22 cellular contexts compared by ENCODE assay signal in genomic region chr10:33822774-33823173, GRCh38.
DNase-seq lines count a peak whose midpoint lies in the region; ATAC-seq, FAIRE-seq and TF ChIP-seq lines count a peak whose summit lies in the region.
"Had no signal": no experiment of that assay in that cellular context is flagged by ENCODE, and none has a peak within 500 bp of the region (broad histone marks: within the 10 kb centered on the region; RNA-seq: fewer than 3 reads in every experiment).

No MANE protein-coding gene starts in this region.

- no peak for TF ChIP-seq POLR2A in HepG2 (IDR thresholded peaks at IDR 0.05; ENCODE audit: insufficient read depth in 1 of 2, low read depth in 2 of 2, low read length in 2 of 2)

- no peak overlapping the region for H3K4me2 ChIP-seq in HepG2 (ENCODE audit: low read depth, low read length)
- H3K4me2 ChIP-seq: A549 had no signal

- BruUV-seq in HepG2 (replicated peaks; lab: Mats Ljungman, UMichigan): no TSS peak

- in situ Hi-C loops in HepG2 (cut with HindIII; ENCODE audit: extremely low pct_ligation_motif_present, low pct_unique_long_range_greater_than_20kb): no loop called here

- H4K20me1 ChIP-seq in HepG2 (ENCODE audit: insufficient read depth, low read length): no peaks in the 10 kb centered on the region

- H2AFZ ChIP-seq in HepG2 (ENCODE audit: low read length): no peak overlapping the region

- no peak overlapping the region for H3K27ac ChIP-seq in liver (ENCODE audit: low read depth in 1 of 2, low read length in 2 of 2)
- no peak overlapping the region for H3K27ac ChIP-seq in HepG2 (ENCODE audit: extremely low read length, insufficient read depth, low read length)
- H3K27ac ChIP-seq in effector memory CD4-positive, alpha-beta T cell (ENCODE audit: insufficient read depth, low read length, poor library complexity, severe bottlenecking): no peak overlapping the region
- H3K27ac ChIP-seq: 22Rv1, A549, C4-2B, HL-60 had no signal

- CTCF ChIA-PET in HepG2 (lab: Yijun Ruan, JAX; ENCODE audit: low intra/inter-chr PET ratio, low total read pairs): no interaction called here

- 87% methylated on average over 3 of the region's 3 CpGs for WGBS in liver
- 42% methylated on average over 3 of the region's 3 CpGs for WGBS in HepG2 (ENCODE audit: low lambda C conversion rate)

- H3K79me2 ChIP-seq in HepG2 (ENCODE audit: insufficient read depth, low read length): no peaks in the 10 kb centered on the region

- no peak for TF ChIP-seq EP300 in HepG2 (IDR thresholded peaks at IDR 0.05; ENCODE audit: low read depth in 2 of 2, low read length in 2 of 2)
- no peak for TF ChIP-seq EP300 in HepG2 (CRISPR knock-in tag; IDR thresholded peaks at IDR 0.05; ENCODE audit: borderline replicate concordance)

- H3K27me3 ChIP-seq in liver (ENCODE audit: control insufficient read depth in 4 of 4, insufficient read depth in 4 of 4, low read length in 3 of 4): no peaks in the 10 kb centered on the region
- no peaks in the 10 kb centered on the region for H3K27me3 ChIP-seq in HepG2 (ENCODE audit: control insufficient read depth in 1 of 2, insufficient read depth in 2 of 2, low read length in 2 of 2)
- no peaks in the 10 kb centered on the region for H3K27me3 ChIP-seq in effector memory CD4-positive, alpha-beta T cell (replicated peaks; ENCODE audit: control insufficient read depth, insufficient read depth, low read length, poor library complexity, severe bottlenecking)

- FAIRE-seq in HepG2 (lab: Jason Lieb, UNC): no peak
- FAIRE-seq: A549, GM12892, GM18507, H1, K562 had no signal

- DNase-seq in HepG2 (ENCODE audit: low spot score): no peak
- DNase-seq in fibroblast of villous mesenchyme (ENCODE audit: low read depth): peak; percentile 3
- DNase-seq in renal cortical epithelial cell (ENCODE audit: low read depth): peak; percentile 50
- no peak for DNase-seq in central memory CD4-positive, alpha-beta T cell
- DNase-seq in effector memory CD4-positive, alpha-beta T cell: no peak
- DNase-seq: AML-193; CD4-positive, alpha-beta memory T cell; DMS153; DMS79; GDM1; H9; IMR-90 had no signal

- no peaks in the 10 kb centered on the region for H3K4me1 ChIP-seq in liver (ENCODE audit: control insufficient read depth in 4 of 4, insufficient read depth in 4 of 4, low read length in 3 of 4)
- H3K4me1 ChIP-seq in HepG2 (ENCODE audit: insufficient read depth, low read length): no peaks in the 10 kb centered on the region
- no peaks in the 10 kb centered on the region for H3K4me1 ChIP-seq in effector memory CD4-positive, alpha-beta T cell (ENCODE audit: control insufficient read depth, insufficient read depth, low read length, poor library complexity, severe bottlenecking)
- H3K4me1 ChIP-seq: A549 had no signal

- POLR2A ChIA-PET in HepG2 (lab: Yijun Ruan, JAX): no interaction called here

- H3K36me3 ChIP-seq in liver (ENCODE audit: control insufficient read depth in 4 of 4, insufficient read depth in 3 of 4, low read depth in 1 of 4, low read length in 3 of 4) (no peaks in the 10 kb centered on the region), HepG2 (replicated peaks in 1 of 2; ENCODE audit: control insufficient read depth in 1 of 2, insufficient read depth in 2 of 2, low read length in 2 of 2) (no peaks in the 10 kb centered on the region)
- no peaks in the 10 kb centered on the region for H3K36me3 ChIP-seq in effector memory CD4-positive, alpha-beta T cell (ENCODE audit: control insufficient read depth, insufficient read depth, low read length)

- TF ChIP-seq RAD21 in liver (IDR thresholded peaks at IDR 0.05) (peak in 1 of 2 donors; percentile 17), HepG2 (CRISPR knock-in tag; IDR thresholded peaks at IDR 0.05) (no peak)

- no peaks in the 10 kb centered on the region for H3K9me3 ChIP-seq in liver (ENCODE audit: control insufficient read depth in 4 of 4, low read length in 3 of 4)
- no peaks in the 10 kb centered on the region for H3K9me3 ChIP-seq in HepG2 (ENCODE audit: low read length)
- H3K9me3 ChIP-seq in effector memory CD4-positive, alpha-beta T cell (ENCODE audit: control insufficient read depth, low read length): no peaks in the 10 kb centered on the region
- H3K9me3 ChIP-seq: A549 had no signal

- ATAC-seq in HepG2: no peak
- no peak for ATAC-seq in GM19324 (IDR thresholded peaks at IDR 0.05; ENCODE audit: low FRiP score, unreplicated experiment)
- ATAC-seq: A549, K562 had no signal

- intact Hi-C loops in HepG2 (cut with micrococcal nuclease; ENCODE audit: unreplicated experiment): no loop called here

- H3K4me3 ChIP-seq in liver (ENCODE audit: low read depth in 1 of 3, low read length in 3 of 3) (no peak overlapping the region), HepG2 (replicated peaks in 1 of 3; ENCODE audit: insufficient read depth in 1 of 3, low read depth in 2 of 3, low read length in 3 of 3) (no peak overlapping the region), fibroblast of villous mesenchyme (ENCODE audit: low read depth, low read length) (no peak overlapping the region)
- H3K4me3 ChIP-seq in effector memory CD4-positive, alpha-beta T cell (ENCODE audit: insufficient read depth, low read depth, low read length, poor library complexity, severe bottlenecking): no peak overlapping the region
- H3K4me3 ChIP-seq: A549, K562 had no signal

- TF ChIP-seq CTCF in liver (IDR thresholded peaks at IDR 0.05; ENCODE audit: low read depth, low read length, missing input control): no peak
- no peak for TF ChIP-seq CTCF in HepG2 (CRISPR knock-in tag; IDR thresholded peaks at IDR 0.05)
- no peak for TF ChIP-seq CTCF in fibroblast of villous mesenchyme (IDR thresholded peaks at IDR 0.05; ENCODE audit: insufficient read depth, low read depth, low read length)

- H3K9ac ChIP-seq in liver (ENCODE audit: low read depth in 1 of 2, low read length in 2 of 2): no peak overlapping the region
- H3K9ac ChIP-seq in HepG2 (ENCODE audit: insufficient read depth, low read depth, low read length): no peak overlapping the region

TF ChIP-seq in liver, 16 proteins besides CTCF, POLR2A, EP300 and RAD21 (continues in another document):
- no peak for TF ChIP-seq GABPA (IDR thresholded peaks at IDR 0.05 in 1 of 2, conservative IDR thresholded peaks at IDR 0.05 in 1 of 2)
- no peak for TF ChIP-seq REST (IDR thresholded peaks at IDR 0.05)
- peak; percentile 27 for TF ChIP-seq NR2F2 (IDR thresholded peaks at IDR 0.05)
- TF ChIP-seq MAX (IDR thresholded peaks at IDR 0.05): no peak

TF ChIP-seq in HepG2, 621 proteins besides CTCF, POLR2A, EP300 and RAD21 (continues in another document):
- TF ChIP-seq HNRNPLL (IDR thresholded peaks at IDR 0.05; ENCODE audit: low read depth, low read length, poor library complexity, severe bottlenecking) (no peak), ZNF180 (CRISPR knock-in tag; IDR thresholded peaks at IDR 0.05; ENCODE audit: borderline replicate concordance, low read depth) (no peak), CENPBD1 (CRISPR knock-in tag; IDR thresholded peaks at IDR 0.05; ENCODE audit: borderline replicate concordance, low read depth) (no peak), ZNF879 (CRISPR knock-in tag; IDR thresholded peaks at IDR 0.05) (no peak), SNAPC4 (CRISPR knock-in tag; IDR thresholded peaks at IDR 0.05) (no peak), ZNF446 (CRISPR knock-in tag; IDR thresholded peaks at IDR 0.05) (no peak), TBP (CRISPR knock-in tag; IDR thresholded peaks at IDR 0.05) (no peak), ZNF34 (CRISPR knock-in tag; IDR thresholded peaks at IDR 0.05; ENCODE audit: borderline replicate concordance) (no peak), ZNF780A (CRISPR knock-in tag; IDR thresholded peaks at IDR 0.05) (no peak), GABPB1 (CRISPR knock-in tag; IDR thresholded peaks at IDR 0.05) (no peak)

Comparison
In these comparisons a context has a peak if more than half of its experiments do, and no peak if none do; other contexts are left out.
1. DNase-seq: peak in fibroblast of villous mesenchyme (single experiment) and renal cortical epithelial cell (single experiment); none in HepG2 (single experiment), central memory CD4-positive, alpha-beta T cell (single experiment) and effector memory CD4-positive, alpha-beta T cell (0 of 3).